In genomic region chr15:79673416-79674123, GRCh38 we compare ENCODE assay signal across 10 cellular contexts.
DNase-seq lines count a peak whose midpoint lies in the region; ATAC-seq, FAIRE-seq and TF ChIP-seq lines count a peak whose summit lies in the region.
"Had no signal": no experiment of that assay in that cellular context is flagged by ENCODE, and none has a peak within 500 bp of the region (broad histone marks: within the 10 kb centered on the region; RNA-seq: fewer than 3 reads in every experiment).

No MANE protein-coding gene starts in this region.

- no peaks in the 10 kb centered on the region for H3K4me1 ChIP-seq in HepG2 (ENCODE audit: insufficient read depth, low read length)

- 10% methylated on average over 4 of the region's 4 CpGs for WGBS in HepG2 (ENCODE audit: low lambda C conversion rate)

- no peak for TF ChIP-seq POLR2A in HepG2 (IDR thresholded peaks at IDR 0.05; ENCODE audit: insufficient read depth in 1 of 2, low read depth in 2 of 2, low read length in 2 of 2)

- no peaks in the 10 kb centered on the region for H3K27me3 ChIP-seq in HepG2 (ENCODE audit: control insufficient read depth in 1 of 2, insufficient read depth in 2 of 2, low read length in 2 of 2)

- H3K4me3 ChIP-seq in HepG2 (replicated peaks in 1 of 3; ENCODE audit: insufficient read depth in 1 of 3, low read depth in 2 of 3, low read length in 3 of 3) = no peak overlapping the region

- no peaks in the 10 kb centered on the region for H3K36me3 ChIP-seq in HepG2 (replicated peaks in 1 of 2; ENCODE audit: control insufficient read depth in 1 of 2, insufficient read depth in 2 of 2, low read length in 2 of 2)

- H3K36me3 Mint-ChIP-seq in stimulated activated effector memory CD8-positive, alpha-beta T cell treated with anti-CD3 and anti-CD28 coated beads, Interleukin-12 subunit alpha, Interleukin-12 subunit beta, amount 100 ng/mL, for 72 hours = no peaks in the 10 kb centered on the region
- H3K36me3 Mint-ChIP-seq: CD4-positive, CD25-positive, alpha-beta regulatory T cell had no signal

- H3K4me2 ChIP-seq in HepG2 (ENCODE audit: low read depth, low read length) = no peak overlapping the region

- H3K4me3 Mint-ChIP-seq in stimulated activated effector memory CD8-positive, alpha-beta T cell treated with anti-CD3 and anti-CD28 coated beads, Interleukin-12 subunit alpha, Interleukin-12 subunit beta, amount 100 ng/mL, for 72 hours = no peak overlapping the region
- H3K4me3 Mint-ChIP-seq: CD4-positive, CD25-positive, alpha-beta regulatory T cell had no signal

- no peak for TF ChIP-seq CTCF in HepG2 (CRISPR knock-in tag; IDR thresholded peaks at IDR 0.05)

- no peak overlapping the region for H3K27ac ChIP-seq in HepG2 (ENCODE audit: extremely low read length, insufficient read depth, low read length)
- H3K27ac ChIP-seq: VCaP had no signal

- H3K4me1 Mint-ChIP-seq in stimulated activated effector memory CD8-positive, alpha-beta T cell treated with anti-CD3 and anti-CD28 coated beads, Interleukin-12 subunit alpha, Interleukin-12 subunit beta, amount 100 ng/mL, for 72 hours = no peaks in the 10 kb centered on the region
- H3K4me1 Mint-ChIP-seq: CD4-positive, CD25-positive, alpha-beta regulatory T cell had no signal

- TF ChIP-seq EP300 in HepG2 (IDR thresholded peaks at IDR 0.05; ENCODE audit: low read depth in 2 of 2, low read length in 2 of 2) = no peak
- TF ChIP-seq EP300 in HepG2 (CRISPR knock-in tag; IDR thresholded peaks at IDR 0.05; ENCODE audit: borderline replicate concordance) = no peak

- H4K20me1 ChIP-seq in HepG2 (ENCODE audit: insufficient read depth, low read length) = no peaks in the 10 kb centered on the region

- BruUV-seq in HepG2 (replicated peaks; lab: Mats Ljungman, UMichigan) = no TSS peak

- no peak overlapping the region for H3K9ac ChIP-seq in HepG2 (ENCODE audit: insufficient read depth, low read depth, low read length)

- POLR2A ChIA-PET in HepG2 (lab: Yijun Ruan, JAX) = no interaction called here

- ATAC-seq in HG03175 (IDR thresholded peaks at IDR 0.05; ENCODE audit: unreplicated experiment) (peak; percentile 80), HepG2 (no peak)
- peak; percentile 77 for ATAC-seq in stimulated activated effector memory CD8-positive, alpha-beta T cell treated with anti-CD3 and anti-CD28 coated beads, Interleukin-12 subunit alpha, Interleukin-12 subunit beta, amount 100 ng/mL, for 72 hours

- in situ Hi-C loops in HepG2 (cut with HindIII; ENCODE audit: extremely low pct_ligation_motif_present, low pct_unique_long_range_greater_than_20kb) = no loop called here

- TF ChIP-seq RAD21 in HepG2 (CRISPR knock-in tag; IDR thresholded peaks at IDR 0.05) = no peak

- H3K27ac Mint-ChIP-seq in stimulated activated effector memory CD8-positive, alpha-beta T cell treated with anti-CD3 and anti-CD28 coated beads, Interleukin-12 subunit alpha, Interleukin-12 subunit beta, amount 100 ng/mL, for 72 hours = no peak overlapping the region
- H3K27ac Mint-ChIP-seq: CD4-positive, CD25-positive, alpha-beta regulatory T cell had no signal

- no peaks in the 10 kb centered on the region for H3K79me2 ChIP-seq in HepG2 (ENCODE audit: insufficient read depth, low read length)

- no peaks in the 10 kb centered on the region for H3K9me3 ChIP-seq in HepG2 (ENCODE audit: low read length)

- no peak for FAIRE-seq in HepG2 (lab: Jason Lieb, UNC)

- intact Hi-C loops in HepG2 (cut with micrococcal nuclease; ENCODE audit: unreplicated experiment) = no loop called here

- DNase-seq in activated T-cell treated with anti-CD3 and anti-CD28 coated beads for 48 hours (ENCODE audit: low read depth) (peak; percentile 1), cortex of kidney (lab: John Stamatoyannopoulos, UW) (no peak), HepG2 (ENCODE audit: low spot score) (no peak), midbrain (lab: John Stamatoyannopoulos, UW) (no peak)
- DNase-seq in activated T-cell treated with anti-CD3 and anti-CD28 coated beads, Interleukin-2, amount 50 U/mL, for 1 hour = no peak
- peak; percentile 30 to 41 for DNase-seq in activated T-cell treated with anti-CD3 and anti-CD28 coated beads, Interleukin-2, amount 50 U/mL, for 48 hours
- DNase-seq in stimulated activated effector memory CD8-positive, alpha-beta T cell treated with anti-CD3 and anti-CD28 coated beads, Interleukin-12 subunit alpha, Interleukin-12 subunit beta, amount 100 ng/mL, for 72 hours (ENCODE audit: low spot score in 2 of 2) = no peak

- no peak overlapping the region for H2AFZ ChIP-seq in HepG2 (ENCODE audit: low read length)

- no peaks in the 10 kb centered on the region for H3K9me3 Mint-ChIP-seq in stimulated activated effector memory CD8-positive, alpha-beta T cell treated with anti-CD3 and anti-CD28 coated beads, Interleukin-12 subunit alpha, Interleukin-12 subunit beta, amount 100 ng/mL, for 72 hours

- CTCF ChIA-PET in HepG2 (lab: Yijun Ruan, JAX; ENCODE audit: low intra/inter-chr PET ratio, low total read pairs) = no interaction called here

TF ChIP-seq in HepG2, 621 proteins besides CTCF, POLR2A, EP300 and RAD21 (continues in another document):
- TF ChIP-seq ZNF138 (CRISPR knock-in tag; IDR thresholded peaks at IDR 0.05; ENCODE audit: low read depth) = no peak
- no peak for TF ChIP-seq MYPOP (CRISPR knock-in tag; IDR thresholded peaks at IDR 0.05)
- no peak for TF ChIP-seq PCBP1 (IDR thresholded peaks at IDR 0.05; ENCODE audit: borderline replicate concordance, low read depth, low read length)
- no peak for TF ChIP-seq ATF7-NPFF (CRISPR knock-in tag; IDR thresholded peaks at IDR 0.05; ENCODE audit: low read depth)
- TF ChIP-seq BHLHE40 (IDR thresholded peaks at IDR 0.05; ENCODE audit: low read length) = no peak
- TF ChIP-seq NFYB (CRISPR knock-in tag; IDR thresholded peaks at IDR 0.05) = no peak
- no peak for TF ChIP-seq ZNF737 (CRISPR knock-in tag; IDR thresholded peaks at IDR 0.05; ENCODE audit: borderline replicate concordance)
- TF ChIP-seq TCF12 (IDR thresholded peaks at IDR 0.05) = no peak
- no peak for TF ChIP-seq TCF12 (CRISPR knock-in tag; IDR thresholded peaks at IDR 0.05)
- no peak for TF ChIP-seq SNAPC4 (CRISPR knock-in tag; IDR thresholded peaks at IDR 0.05)
- TF ChIP-seq ZNF674 (CRISPR knock-in tag; IDR thresholded peaks at IDR 0.05; ENCODE audit: low read depth) = no peak
- TF ChIP-seq TP53 (CRISPR knock-in tag; conservative IDR thresholded peaks at IDR 0.05) = no peak
- TF ChIP-seq ZNF616 (CRISPR knock-in tag; IDR thresholded peaks at IDR 0.05; ENCODE audit: low read depth) = no peak
- no peak for TF ChIP-seq ZSCAN20 (CRISPR knock-in tag; IDR thresholded peaks at IDR 0.05; ENCODE audit: borderline replicate concordance)
- no peak for TF ChIP-seq ZIK1 (CRISPR knock-in tag; IDR thresholded peaks at IDR 0.05; ENCODE audit: borderline replicate concordance, low read depth)

Comparison
In these comparisons a context has a peak if more than half of its experiments do, and no peak if none do; other contexts are left out.
1. DNase-seq: peak in activated T-cell treated with anti-CD3 and anti-CD28 coated beads for 48 hours (single experiment) and activated T-cell treated with anti-CD3 and anti-CD28 coated beads, Interleukin-2, amount 50 U/mL, for 48 hours (2 of 2); none in activated T-cell treated with anti-CD3 and anti-CD28 coated beads, Interleukin-2, amount 50 U/mL, for 1 hour (single experiment), stimulated activated effector memory CD8-positive, alpha-beta T cell treated with anti-CD3 and anti-CD28 coated beads, Interleukin-12 subunit alpha, Interleukin-12 subunit beta, amount 100 ng/mL, for 72 hours (0 of 2), cortex of kidney (single experiment), HepG2 (single experiment) and midbrain (single experiment).